In genomic region chr7:71096341-71096740, GRCh38 we compare ENCODE assay signal across 22 cellular contexts. TPM values are rescaled to one million over a fixed set of nuclear protein-coding genes. Genes with fewer than 3 reads are reported as not detected.
"Had no signal": no experiment of that assay in that cellular context is flagged by ENCODE, and none has a peak within 500 bp of the region (broad histone marks: within the 10 kb centered on the region; RNA-seq: fewer than 3 reads in every experiment).

No MANE protein-coding gene starts in this region.

- ATAC-seq: heart left ventricle; left lobe of liver; naive thymus-derived CD4-positive, alpha-beta T cell; pancreas; right cardiac atrium had no signal

- H3K27me3 ChIP-seq: dorsolateral prefrontal cortex, heart left ventricle, pancreas had no signal

- H3K4me1 ChIP-seq: heart left ventricle, pancreas had no signal

- H3K27ac Mint-ChIP-seq: naive thymus-derived CD4-positive, alpha-beta T cell; nephron progenitor cell; progenitor cell of endocrine pancreas had no signal

- H3K27me3 Mint-ChIP-seq: naive thymus-derived CD4-positive, alpha-beta T cell; progenitor cell of endocrine pancreas had no signal

- H3K4me3 ChIP-seq: dorsolateral prefrontal cortex, heart left ventricle, pancreas had no signal

- H3K27ac ChIP-seq: heart left ventricle, pancreas had no signal

- H3K4me1 Mint-ChIP-seq: naive thymus-derived CD4-positive, alpha-beta T cell; nephron progenitor cell had no signal

- DNase-seq: cortex of kidney; effector CD8-positive, alpha-beta T cell; heart left ventricle; hippocampal formation; kidney glomerular epithelial cell; mammary epithelial cell; naive thymus-derived CD4-positive, alpha-beta T cell; nephron progenitor cell; nucleus accumbens; pancreas; right cardiac atrium; small intestine; stimulated activated CD4-positive, alpha-beta T cell treated with anti-CD3 and anti-CD28 coated beads, Interleukin-12 subunit alpha, Interleukin-12 subunit beta, amount 100 ng/mL, for 4 hours; stimulated activated CD4-positive, alpha-beta T cell treated with anti-CD3 and anti-CD28 coated beads, Interleukin-2, amount 100 ng/mL, for 48 hours; stimulated activated naive CD4-positive, alpha-beta T cell treated with Interleukin-2 at 50 U/mL for 16 hours; trophoblast cell had no signal

- H3K36me3 Mint-ChIP-seq: naive thymus-derived CD4-positive, alpha-beta T cell had no signal

- H3K4me3 Mint-ChIP-seq: naive thymus-derived CD4-positive, alpha-beta T cell; nephron progenitor cell had no signal

- H3K36me3 ChIP-seq: heart left ventricle, pancreas had no signal

RNA-seq across cellular contexts. Expression of gene GALNT17, which starts 35.6 kb away (rescaled TPM):
- total RNA-seq: glomerular endothelial cell; mammary epithelial cell; mononuclear cell; naive thymus-derived CD4-positive, alpha-beta T cell had no signal
- polyA plus RNA-seq: fibroblast of lung; mammary epithelial cell; naive thymus-derived CD4-positive, alpha-beta T cell had no signal
